Comparison of ENCODE assay signal across 14 cellular contexts in the genomic region with DNA sequence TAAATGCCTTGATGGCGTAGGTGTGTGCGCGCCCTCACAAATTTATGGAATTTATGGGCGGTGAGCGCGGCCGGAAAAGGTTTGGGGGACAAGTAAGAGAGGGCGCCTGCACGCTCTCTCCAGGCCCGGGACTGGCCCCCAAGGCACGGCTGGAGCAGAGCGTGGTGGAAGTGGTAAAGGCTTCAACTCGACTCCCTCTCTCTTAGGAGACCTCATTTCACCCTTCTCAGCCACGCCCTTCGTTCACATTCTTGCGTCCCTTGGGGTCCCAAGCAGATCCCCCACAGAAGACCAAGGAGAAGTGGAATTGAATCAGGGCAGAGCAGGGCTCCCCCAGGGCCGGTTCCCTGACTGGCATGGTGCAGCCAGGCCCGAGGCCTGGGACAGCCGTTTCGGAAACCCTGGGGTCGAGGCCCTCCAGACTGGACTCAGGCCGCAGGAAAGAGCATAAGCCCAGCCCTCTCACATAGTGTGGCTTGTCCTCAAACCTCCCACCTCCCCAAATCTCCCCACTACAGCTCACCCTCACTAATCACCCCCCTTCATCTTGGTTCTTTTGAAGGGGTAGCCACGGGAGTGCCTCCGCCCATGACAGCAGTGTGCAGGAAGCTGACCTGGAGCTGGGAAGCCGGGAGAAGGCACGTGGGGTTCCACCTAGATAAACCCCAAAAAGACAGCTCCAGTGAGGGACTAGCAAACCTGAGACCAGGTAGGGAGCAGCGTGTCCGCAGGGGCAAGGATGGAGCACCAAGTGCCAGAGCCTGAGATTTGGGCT.
"Had no signal": no experiment of that assay in that cellular context is flagged by ENCODE, and none has a peak within 500 bp of the region (broad histone marks: within the 10 kb centered on the region; RNA-seq: fewer than 3 reads in every experiment).

No MANE protein-coding gene starts in this region.

- H3K27ac Mint-ChIP-seq: activated naive CD4-positive, alpha-beta T cell treated with anti-CD3 and anti-CD28 coated beads, Interleukin-2, amount 50 U/mL, for 72 hours had no signal

- H3K9me3 ChIP-seq: neutrophil, stomach, testis, upper lobe of right lung had no signal

- DNase-seq: activated CD4-positive, alpha-beta T cell treated with anti-CD3 and anti-CD28 coated beads for 4 hours; activated gamma-delta T cell; activated T-cell treated with anti-CD3 and anti-CD28 coated beads, Interleukin-2, amount 50 U/mL, for 4 hours; amygdala; brain microvascular endothelial cell; cortex of kidney; effector memory CD4-positive, alpha-beta T cell; head of caudate nucleus; stimulated activated CD4-positive, alpha-beta T cell treated with anti-CD3 and anti-CD28 coated beads, Interleukin-1b, Interleukin-23, amount 100 ng/mL, for 48 hours; stomach; testis; upper lobe of right lung had no signal

- H3K4me3 ChIP-seq: testis had no signal

- H3K27me3 ChIP-seq: testis had no signal

- H3K36me3 ChIP-seq: brain microvascular endothelial cell, neutrophil, stomach, upper lobe of right lung had no signal

- H3K27ac ChIP-seq: brain microvascular endothelial cell, neutrophil, stomach, testis, upper lobe of right lung had no signal

- ATAC-seq: activated naive CD4-positive, alpha-beta T cell treated with anti-CD3 and anti-CD28 coated beads, Interleukin-2, amount 50 U/mL, for 72 hours; activated T-cell treated with anti-CD3 and anti-CD28 coated beads, Interleukin-2, amount 50 U/mL, for 4 hours; upper lobe of right lung had no signal
